ENCODE assay signal across 8 cellular contexts in genomic region chr9:133103183-133103986, GRCh38. TPM values are rescaled to one million over a fixed set of nuclear protein-coding genes. Genes with fewer than 3 reads are reported as not detected.
DNase-seq lines count a peak whose midpoint lies in the region; ATAC-seq, FAIRE-seq and TF ChIP-seq lines count a peak whose summit lies in the region.

No MANE protein-coding gene starts in this region.

- H3K27me3 ChIP-seq in Karpas-422 (ENCODE audit: low read length), result no peaks in the 10 kb centered on the region
- H3K27me3 ChIP-seq in thyroid gland, result no peaks in the 10 kb centered on the region

- H3K9me3 ChIP-seq in Karpas-422 (ENCODE audit: low read length) (no peaks in the 10 kb centered on the region), thyroid gland (no peaks in the 10 kb centered on the region)

- no peaks in the 10 kb centered on the region for H3K9me3 Mint-ChIP-seq in activated CD4-positive, alpha-beta memory T cell treated with anti-CD3 and anti-CD28 coated beads for 36 hours
- no peaks in the 10 kb centered on the region for H3K9me3 Mint-ChIP-seq in memory B cell

- H3K27ac Mint-ChIP-seq in activated CD4-positive, alpha-beta memory T cell treated with anti-CD3 and anti-CD28 coated beads for 36 hours, result peak overlapping the region; percentile 44
- H3K27ac Mint-ChIP-seq in memory B cell, result peak overlapping the region; percentile 63

- H4K20me1 ChIP-seq in Karpas-422 (ENCODE audit: insufficient read depth, low read depth, low read length), result 0 out of 2 replicates have a peak, but pooled peaks cover 5% of the 10 kb centered on the region

- no peak overlapping the region for H3K4me3 Mint-ChIP-seq in activated CD4-positive, alpha-beta memory T cell treated with anti-CD3 and anti-CD28 coated beads for 36 hours
- H3K4me3 Mint-ChIP-seq in memory B cell, result no peak overlapping the region

- intact Hi-C loops in activated CD4-positive, alpha-beta memory T cell treated with anti-CD3 and anti-CD28 coated beads for 36 hours (cut with micrococcal nuclease), result loop anchor here (1.0 kb wide), 2 partner anchors 41 to 45 kb away; no protein-coding TSS in a partner anchor
- intact Hi-C loops in thyroid gland (cut with DNase I), result loop anchor here (1.0 kb wide), 1 partner anchor 44 kb away; no protein-coding TSS in a partner anchor

- no peak for TF ChIP-seq POLR2A in thyroid gland (IDR thresholded peaks at IDR 0.05)

- H3K36me3 ChIP-seq in Karpas-422 (ENCODE audit: insufficient read depth, low read length) (peaks cover 52% of the 10 kb centered on the region), thyroid gland (peaks cover 64 to 67% of the 10 kb centered on the region in 2 donors)

- DNase-seq in D721Med (ENCODE audit: insufficient read length, low spot score) (no peak), Karpas-422 (peak; percentile 61), memory B cell (ENCODE audit: low spot score in 2 of 2) (peak; percentile 63 to 73), thyroid gland (peak; percentile 64 to 68), NCI-H226 (no peak), foreskin melanocyte (no peak)
- DNase-seq in activated CD4-positive, alpha-beta memory T cell treated with anti-CD3 and anti-CD28 coated beads for 36 hours, result peak; percentile 63
- DNase-seq in effector CD8-positive, alpha-beta T cell (lab: John Stamatoyannopoulos, UW), result peak; percentile 61

- ATAC-seq in memory B cell (ENCODE audit: low read depth), result peak; percentile 66

- peaks cover 61% of the 10 kb centered on the region for H3K36me3 Mint-ChIP-seq in activated CD4-positive, alpha-beta memory T cell treated with anti-CD3 and anti-CD28 coated beads for 36 hours
- peaks cover 28% of the 10 kb centered on the region for H3K36me3 Mint-ChIP-seq in memory B cell

- POLR2A ChIA-PET in activated CD4-positive, alpha-beta memory T cell treated with anti-CD3 and anti-CD28 coated beads for 36 hours (lab: Charles Lee), result no interaction called here

- no peak overlapping the region for H3K9ac ChIP-seq in Karpas-422 (ENCODE audit: low read length)

- no peak overlapping the region for H2AFZ ChIP-seq in Karpas-422 (ENCODE audit: low read length)

- H3K4me3 ChIP-seq in Karpas-422 (ENCODE audit: low read length) (no peak overlapping the region), thyroid gland (replicated peaks in 1 of 3) (no peak overlapping the region)

- CTCF ChIA-PET in activated CD4-positive, alpha-beta memory T cell treated with anti-CD3 and anti-CD28 coated beads for 36 hours (lab: Charles Lee), result interaction anchor here (0.6 to 26.8 kb wide), 9 partner anchors 8 to 72 kb away, joined by 3 to 552 read pairs (median 4); partner anchors contain the start of genes GTF3C5 and RALGDS

- H3K4me2 ChIP-seq in Karpas-422 (ENCODE audit: low read depth, low read length, poor library complexity, severe bottlenecking), result no peak overlapping the region

- H3K4me1 Mint-ChIP-seq in activated CD4-positive, alpha-beta memory T cell treated with anti-CD3 and anti-CD28 coated beads for 36 hours (ENCODE audit: low read depth), result no peaks in the 10 kb centered on the region
- no peaks in the 10 kb centered on the region for H3K4me1 Mint-ChIP-seq in memory B cell

- 50 to 68% methylated on average over 9 to 11 of the region's 14 CpGs for WGBS in thyroid gland, 2 donors

- no peaks in the 10 kb centered on the region for H3K27me3 Mint-ChIP-seq in activated CD4-positive, alpha-beta memory T cell treated with anti-CD3 and anti-CD28 coated beads for 36 hours
- H3K27me3 Mint-ChIP-seq in memory B cell, result no peaks in the 10 kb centered on the region

- FAIRE-seq in D721Med (lab: Jason Lieb, UNC), result no peak

- TF ChIP-seq CTCF in D721Med (IDR thresholded peaks at IDR 0.05; ENCODE audit: insufficient read depth, missing control alignments) (peak; percentile 61), thyroid gland (IDR thresholded peaks at IDR 0.05) (peak; percentile 93 to 98 (median 96))

- H3K4me1 ChIP-seq in Karpas-422 (ENCODE audit: low read length) (no peaks in the 10 kb centered on the region), thyroid gland (no peaks in the 10 kb centered on the region)

- H3K79me2 ChIP-seq in Karpas-422 (ENCODE audit: low read length), result no peaks in the 10 kb centered on the region

- no peaks in the 10 kb centered on the region for H3K9me2 ChIP-seq in Karpas-422 (replicated peaks; ENCODE audit: insufficient read depth, low read length)

- H3K27ac ChIP-seq in Karpas-422 (ENCODE audit: low read length) (no peak overlapping the region), thyroid gland (no peak overlapping the region)

RNA-seq across cellular contexts. Expression of gene RALGDS, which starts 17.7 kb away (rescaled TPM):
- total RNA-seq in Karpas-422 (2014; rRNA removed; shearing (Covaris generic); ENCODE audit: low replicate concordance), result 69.2 and 99.2 TPM in 2 replicates
- total RNA-seq in activated CD4-positive, alpha-beta memory T cell treated with anti-CD3 and anti-CD28 coated beads for 36 hours, result 10 to 100 TPM; 65.4 TPM
- total RNA-seq in thyroid gland, result 10 to 100 TPM; 32.2 to 55.3 (median 43.5) TPM

RNA-seq across cellular contexts. Expression of gene CEL, which starts 41.6 kb away (rescaled TPM):
- 0.19 and 1.9 TPM in 2 replicates for total RNA-seq in Karpas-422 (2014; rRNA removed; shearing (Covaris generic); ENCODE audit: low replicate concordance)
- 1 to 10 TPM in 1 of 2 experiments, under 1 TPM in 1; 0.88 to 1.0 TPM for total RNA-seq in activated CD4-positive, alpha-beta memory T cell treated with anti-CD3 and anti-CD28 coated beads for 36 hours
- total RNA-seq in thyroid gland, result under 1 TPM in 3 of 4 donors, not detected in 1; 0.27 to 0.46 (median 0.33) TPM

Comparison
In these comparisons a context has a peak if more than half of its experiments do, and no peak if none do; other contexts are left out.
1. DNase-seq: peak in Karpas-422 (single experiment), activated CD4-positive, alpha-beta memory T cell treated with anti-CD3 and anti-CD28 coated beads for 36 hours (single experiment), effector CD8-positive, alpha-beta T cell (single experiment), memory B cell (2 of 2) and thyroid gland (2 of 2); none in D721Med (single experiment), NCI-H226 (single experiment) and foreskin melanocyte (single experiment).